ENCODE assay signal across 15 cellular contexts in the genomic region with DNA sequence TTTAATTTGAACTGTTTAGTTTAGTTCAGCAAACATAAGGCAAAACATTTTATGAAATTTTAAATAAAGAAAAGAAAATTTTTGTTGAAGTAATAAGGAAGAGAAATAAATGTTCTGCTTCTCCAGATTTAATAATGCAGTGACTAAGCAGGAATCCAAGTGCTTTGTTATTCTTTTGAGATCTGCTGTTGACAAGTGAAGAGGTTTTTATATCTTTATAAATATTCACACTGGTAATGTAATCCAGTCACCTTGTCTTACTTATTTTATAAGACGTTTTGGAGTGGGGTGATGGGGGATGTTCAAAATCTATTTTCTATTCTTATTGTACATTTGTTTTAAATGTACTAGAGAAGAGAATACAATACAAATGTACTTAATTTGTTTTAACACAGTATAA.
DNase-seq lines count a peak whose midpoint lies in the region; TF ChIP-seq lines count a peak whose summit lies in the region.
"Had no signal": no experiment of that assay in that cellular context is flagged by ENCODE, and none has a peak within 500 bp of the region (broad histone marks: within the 10 kb centered on the region; RNA-seq: fewer than 3 reads in every experiment).

No MANE protein-coding gene starts in this region.

- H3K9me3 ChIP-seq in osteoblast (ENCODE audit: low read depth, low read length) = no peaks in the 10 kb centered on the region
- no peaks in the 10 kb centered on the region for H3K9me3 ChIP-seq in transverse colon
- H3K9me3 ChIP-seq: BLaER1 treated with 17β-estradiol and CSF1 and Interleukin-3, amounts not matched to agents 10 nM and 100 nM had no signal

- H3K9me3 Mint-ChIP-seq in chondrocyte (ENCODE audit: low read depth) = peaks cover 8% of the 10 kb centered on the region

- DNase-seq in LNCaP clone FGC (ENCODE audit: low read depth) (peak; percentile 73), chondrocyte (ENCODE audit: low spot score) (no peak), osteoblast (ENCODE audit: insufficient read length, low spot score, missing footprints) (peak; percentile 35), transverse colon (no peak), NCI-H226 (no peak), posterior cingulate gyrus (no peak), ureter (ENCODE audit: low spot score) (no peak)
- DNase-seq: AML-193; CD4-positive, CD25-positive, alpha-beta regulatory T cell; DMS53; EL; GOT3; H9; KBM-7 had no signal

- H3K4me1 Mint-ChIP-seq in chondrocyte (ENCODE audit: low read depth) = peaks cover 24% of the 10 kb centered on the region
- H3K4me1 Mint-ChIP-seq: CD4-positive, CD25-positive, alpha-beta regulatory T cell; H9 had no signal

- intact Hi-C loops in transverse colon (cut with DNase I; ENCODE audit: low total_unique reads) (no loop called here), posterior cingulate gyrus (cut with DNase I) (no loop called here)

- H3K4me3 ChIP-seq in LNCaP clone FGC (ENCODE audit: low read depth, low read length) = no peak overlapping the region
- H3K4me3 ChIP-seq in osteoblast (ENCODE audit: insufficient read depth, low read length) = no peak overlapping the region
- H3K4me3 ChIP-seq in transverse colon = no peak overlapping the region
- H3K4me3 ChIP-seq: BLaER1 treated with 17β-estradiol and CSF1 and Interleukin-3, amounts not matched to agents 10 nM and 100 nM had no signal

- no peaks in the 10 kb centered on the region for H4K20me1 ChIP-seq in osteoblast (ENCODE audit: insufficient read depth, low read length)
- H4K20me1 ChIP-seq: BLaER1 treated with 17β-estradiol and CSF1 and Interleukin-3, amounts not matched to agents 10 nM and 100 nM had no signal

- H3K27me3 ChIP-seq in osteoblast (ENCODE audit: insufficient read depth, low read length) (no peaks in the 10 kb centered on the region), transverse colon (no peaks in the 10 kb centered on the region)
- H3K27me3 ChIP-seq: BLaER1 treated with 17β-estradiol and CSF1 and Interleukin-3, amounts not matched to agents 10 nM and 100 nM had no signal

- in situ Hi-C loops in transverse colon (cut with MboI; ENCODE audit: low pct_ligation_motif_present in 1 of 4, low pct_unique_long_range_greater_than_20kb in 1 of 4, low sequenced_read_pairs in 3 of 4) = no loop called here

- no peaks in the 10 kb centered on the region for H3K79me2 ChIP-seq in osteoblast (ENCODE audit: insufficient read depth, low read length)

- no peak overlapping the region for H3K4me3 Mint-ChIP-seq in chondrocyte (ENCODE audit: unreplicated experiment)
- H3K4me3 Mint-ChIP-seq: CD4-positive, CD25-positive, alpha-beta regulatory T cell; H9 had no signal

- H3K27ac ChIP-seq in osteoblast (ENCODE audit: low read depth, low read length) (no peak overlapping the region), transverse colon (peak overlapping the region in 3 of 4 donors; percentile 46 to 51 (median 49))
- H3K27ac ChIP-seq: BLaER1 treated with 17β-estradiol and CSF1 and Interleukin-3, amounts not matched to agents 10 nM and 100 nM had no signal

- peak overlapping the region; percentile 46 for H3K27ac Mint-ChIP-seq in chondrocyte (ENCODE audit: unreplicated experiment)
- H3K27ac Mint-ChIP-seq: CD4-positive, CD25-positive, alpha-beta regulatory T cell; H9 had no signal

- WGBS in transverse colon (ENCODE audit: low coverage in 1 of 2), 2 donors = 20 to 29% methylated on average over 1 of the region's 1 CpG

- no peak overlapping the region for H2AFZ ChIP-seq in osteoblast (ENCODE audit: low read length)

- TF ChIP-seq POLR2A in transverse colon (IDR thresholded peaks at IDR 0.05) = no peak

- H3K4me1 ChIP-seq in osteoblast (ENCODE audit: insufficient read depth, low read length) (no peaks in the 10 kb centered on the region), transverse colon (peaks cover 0 to 17% (median 11%) of the 10 kb centered on the region in 4 donors)
- H3K4me1 ChIP-seq: BLaER1 treated with 17β-estradiol and CSF1 and Interleukin-3, amounts not matched to agents 10 nM and 100 nM had no signal

- H3K4me2 ChIP-seq in osteoblast (ENCODE audit: insufficient read depth, low read length) = no peak overlapping the region
- H3K4me2 ChIP-seq: BLaER1 treated with 17β-estradiol and CSF1 and Interleukin-3, amounts not matched to agents 10 nM and 100 nM had no signal

- no peaks in the 10 kb centered on the region for H3K27me3 Mint-ChIP-seq in chondrocyte (ENCODE audit: low read depth)
- H3K27me3 Mint-ChIP-seq: CD4-positive, CD25-positive, alpha-beta regulatory T cell had no signal

- H3K36me3 ChIP-seq in osteoblast (ENCODE audit: insufficient read depth, low read length) (no peaks in the 10 kb centered on the region), transverse colon (no peaks in the 10 kb centered on the region)
- H3K36me3 ChIP-seq: BLaER1 treated with 17β-estradiol and CSF1 and Interleukin-3, amounts not matched to agents 10 nM and 100 nM had no signal

- TF ChIP-seq EP300 in transverse colon (IDR thresholded peaks at IDR 0.05; ENCODE audit: low read depth) = no peak

- H3K36me3 Mint-ChIP-seq in chondrocyte (ENCODE audit: low read depth) = peaks cover 4% of the 10 kb centered on the region
- H3K36me3 Mint-ChIP-seq: CD4-positive, CD25-positive, alpha-beta regulatory T cell had no signal

- no peak for TF ChIP-seq CTCF in LNCaP clone FGC (IDR thresholded peaks at IDR 0.05; ENCODE audit: control insufficient read depth, extremely low read depth, insufficient read depth)
- no peak for TF ChIP-seq CTCF in chondrocyte (IDR thresholded peaks at IDR 0.05)
- TF ChIP-seq CTCF in osteoblast (IDR thresholded peaks at IDR 0.05; ENCODE audit: extremely low read depth, low read depth, low read length) = no peak
- TF ChIP-seq CTCF in transverse colon (IDR thresholded peaks at IDR 0.05) = no peak

Comparison
In these comparisons a context has a peak if more than half of its experiments do, and no peak if none do; other contexts are left out.
1. DNase-seq: peak in LNCaP clone FGC (single experiment) and osteoblast (single experiment); none in chondrocyte (single experiment), transverse colon (single experiment), NCI-H226 (single experiment), posterior cingulate gyrus (0 of 10) and ureter (single experiment).